8 cellular contexts compared by ENCODE assay signal in genomic region chr6:33375143-33375649, GRCh38. TPM values are rescaled to one million over a fixed set of nuclear protein-coding genes. Genes with fewer than 3 reads are reported as not detected.
DNase-seq lines count a peak whose midpoint lies in the region; ATAC-seq and TF ChIP-seq lines count a peak whose summit lies in the region.

No MANE protein-coding gene starts in this region.

- DNase-seq in NCI-H2029 (lab: John Stamatoyannopoulos, UW) (peak; percentile 9), NCI-H2029 treated with DMSO at 0.1 percent for 48 hours (lab: John Stamatoyannopoulos, UW) (no peak), astrocyte of the spinal cord (ENCODE audit: low read depth, low spot score) (peak; percentile 75), kidney tubule cell (ENCODE audit: low spot score) (peak; percentile 67), tibial artery (peak; percentile 82 to 87), activated gamma-delta T cell (lab: John Stamatoyannopoulos, UW) (no peak), occipital lobe (lab: John Stamatoyannopoulos, UW) (no peak)

- H3K4me3 ChIP-seq in astrocyte of the spinal cord (ENCODE audit: low read depth, low read length) (no peak overlapping the region), tibial artery (no peak overlapping the region)

- no peaks in the 10 kb centered on the region for H3K9me3 ChIP-seq in tibial artery

- no peaks in the 10 kb centered on the region for H3K27me3 ChIP-seq in tibial artery

- peaks cover 0 to 22% (median 17%) of the 10 kb centered on the region in 4 donors for H3K4me1 ChIP-seq in tibial artery

- peak overlapping the region; percentile 3 to 61 for H3K27ac ChIP-seq in tibial artery

- TF ChIP-seq CTCF in astrocyte of the spinal cord (IDR thresholded peaks at IDR 0.05; ENCODE audit: low read depth, low read length) (no peak), tibial artery (IDR thresholded peaks at IDR 0.05) (no peak)

- no peaks in the 10 kb centered on the region for H3K36me3 ChIP-seq in tibial artery

- in situ Hi-C loops in astrocyte of the spinal cord (cut with HindIII; ENCODE audit: low sequenced_read_pairs), result no loop called here

- ATAC-seq in GM19328 (IDR thresholded peaks at IDR 0.05; ENCODE audit: unreplicated experiment), result no peak

- intact Hi-C loops in tibial artery (cut with DNase I; ENCODE audit: low total_unique reads), result no loop called here

RNA-seq across cellular contexts. Expression of gene KIFC1, which starts 16.4 kb away (rescaled TPM):
- 3.6 TPM for total RNA-seq in occipital lobe

RNA-seq across cellular contexts. Expression of gene PHF1, which starts 35.6 kb away (rescaled TPM):
- 17.9 TPM for total RNA-seq in occipital lobe

RNA-seq across cellular contexts. Expression of gene CUTA, which starts 42.7 kb away (rescaled TPM):
- 59.1 TPM for total RNA-seq in occipital lobe

RNA-seq across cellular contexts. Expression of gene SYNGAP1, which starts 44.7 kb away (rescaled TPM):
- 21.5 TPM for total RNA-seq in occipital lobe

RNA-seq across cellular contexts. Expression of gene DAXX, which starts 52.4 kb away (rescaled TPM):
- total RNA-seq in occipital lobe, result 30.1 TPM

Comparison
In these comparisons a context has a peak if more than half of its experiments do, and no peak if none do; other contexts are left out.
1. DNase-seq: peak in NCI-H2029 (single experiment), astrocyte of the spinal cord (single experiment), kidney tubule cell (single experiment) and tibial artery (2 of 2); none in NCI-H2029 treated with DMSO at 0.1 percent for 48 hours (single experiment), activated gamma-delta T cell (single experiment) and occipital lobe (single experiment).